In the genomic region with DNA sequence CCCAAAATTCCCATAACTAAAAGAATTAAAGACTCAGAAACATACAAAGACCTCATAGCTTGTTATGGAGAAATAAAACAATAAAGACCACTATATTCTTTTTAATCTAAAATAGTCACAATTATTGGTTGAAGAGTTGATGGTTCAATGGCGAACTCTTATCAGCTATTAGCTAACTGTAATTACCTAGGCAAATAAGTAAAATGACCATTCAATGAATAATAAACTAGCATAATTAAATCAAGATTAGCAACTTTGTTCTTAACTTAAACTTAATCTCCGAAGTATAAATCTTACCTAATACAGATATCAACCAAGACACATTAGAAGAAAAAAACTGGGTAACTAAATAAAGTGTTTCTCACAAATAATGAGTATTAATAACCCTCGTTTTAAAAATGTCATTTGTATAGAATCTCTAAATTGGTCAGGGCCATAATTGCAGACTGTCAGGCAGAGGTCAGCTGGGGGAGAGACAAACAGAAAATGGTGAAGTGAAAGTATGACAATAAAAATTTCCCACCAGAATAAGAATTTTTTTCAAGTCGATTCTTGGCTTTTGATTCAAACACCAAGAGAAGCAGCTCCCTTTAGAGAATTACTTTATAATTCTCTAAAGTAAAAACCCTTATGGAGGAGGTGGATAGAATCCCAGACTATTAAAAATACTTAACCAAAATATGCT, we compare ENCODE assay signal across 1 cellular context.
TF ChIP-seq lines count a peak whose summit lies in the region.

No MANE protein-coding gene starts in this region.

TF ChIP-seq in GM12878, 131 proteins besides CTCF, POLR2A, EP300 and RAD21:
- TF ChIP-seq IRF4 (IDR thresholded peaks at IDR 0.05; ENCODE audit: low read depth, low read length): no peak
- TF ChIP-seq JUNB (IDR thresholded peaks at IDR 0.05): peak; percentile 11; the same call in 1 of the 2 replicates
- TF ChIP-seq, protein P1, sequence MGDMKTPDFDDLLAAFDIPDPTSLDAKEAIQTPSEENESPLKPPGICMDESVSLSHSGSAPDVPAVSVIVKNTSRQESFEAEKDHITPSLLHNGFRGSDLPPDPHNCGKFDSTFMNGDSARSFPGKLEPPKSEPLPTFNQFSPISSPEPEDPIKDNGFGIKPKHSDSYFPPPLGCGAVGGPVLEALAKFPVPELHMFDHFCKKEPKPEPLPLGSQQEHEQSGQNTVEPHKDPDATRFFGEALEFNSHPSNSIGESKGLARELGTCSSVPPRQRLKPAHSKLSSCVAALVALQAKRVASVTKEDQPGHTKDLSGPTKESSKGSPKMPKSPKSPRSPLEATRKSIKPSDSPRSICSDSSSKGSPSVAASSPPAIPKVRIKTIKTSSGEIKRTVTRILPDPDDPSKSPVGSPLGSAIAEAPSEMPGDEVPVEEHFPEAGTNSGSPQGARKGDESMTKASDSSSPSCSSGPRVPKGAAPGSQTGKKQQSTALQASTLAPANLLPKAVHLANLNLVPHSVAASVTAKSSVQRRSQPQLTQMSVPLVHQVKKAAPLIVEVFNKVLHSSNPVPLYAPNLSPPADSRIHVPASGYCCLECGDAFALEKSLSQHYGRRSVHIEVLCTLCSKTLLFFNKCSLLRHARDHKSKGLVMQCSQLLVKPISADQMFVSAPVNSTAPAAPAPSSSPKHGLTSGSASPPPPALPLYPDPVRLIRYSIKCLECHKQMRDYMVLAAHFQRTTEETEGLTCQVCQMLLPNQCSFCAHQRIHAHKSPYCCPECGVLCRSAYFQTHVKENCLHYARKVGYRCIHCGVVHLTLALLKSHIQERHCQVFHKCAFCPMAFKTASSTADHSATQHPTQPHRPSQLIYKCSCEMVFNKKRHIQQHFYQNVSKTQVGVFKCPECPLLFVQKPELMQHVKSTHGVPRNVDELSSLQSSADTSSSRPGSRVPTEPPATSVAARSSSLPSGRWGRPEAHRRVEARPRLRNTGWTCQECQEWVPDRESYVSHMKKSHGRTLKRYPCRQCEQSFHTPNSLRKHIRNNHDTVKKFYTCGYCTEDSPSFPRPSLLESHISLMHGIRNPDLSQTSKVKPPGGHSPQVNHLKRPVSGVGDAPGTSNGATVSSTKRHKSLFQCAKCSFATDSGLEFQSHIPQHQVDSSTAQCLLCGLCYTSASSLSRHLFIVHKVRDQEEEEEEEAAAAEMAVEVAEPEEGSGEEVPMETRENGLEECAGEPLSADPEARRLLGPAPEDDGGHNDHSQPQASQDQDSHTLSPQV (IDR thresholded peaks at IDR 0.05): no peak
- TF ChIP-seq SMC3 (IDR thresholded peaks at IDR 0.05; ENCODE audit: borderline replicate concordance, low read length): no peak; the same call in 1 of the 2 replicates
- TF ChIP-seq CREM (IDR thresholded peaks at IDR 0.05; ENCODE audit: low read depth): 0 out of 2 replicates have a peak, but pooled peaks have one; percentile 17
- no peak for TF ChIP-seq FOXM1 (IDR thresholded peaks at IDR 0.05; ENCODE audit: low read depth, low read length)
- TF ChIP-seq, protein P2, sequence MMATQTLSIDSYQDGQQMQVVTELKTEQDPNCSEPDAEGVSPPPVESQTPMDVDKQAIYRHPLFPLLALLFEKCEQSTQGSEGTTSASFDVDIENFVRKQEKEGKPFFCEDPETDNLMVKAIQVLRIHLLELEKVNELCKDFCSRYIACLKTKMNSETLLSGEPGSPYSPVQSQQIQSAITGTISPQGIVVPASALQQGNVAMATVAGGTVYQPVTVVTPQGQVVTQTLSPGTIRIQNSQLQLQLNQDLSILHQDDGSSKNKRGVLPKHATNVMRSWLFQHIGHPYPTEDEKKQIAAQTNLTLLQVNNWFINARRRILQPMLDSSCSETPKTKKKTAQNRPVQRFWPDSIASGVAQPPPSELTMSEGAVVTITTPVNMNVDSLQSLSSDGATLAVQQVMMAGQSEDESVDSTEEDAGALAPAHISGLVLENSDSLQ (IDR thresholded peaks at IDR 0.05): peak; percentile 24; the same call in 1 of the 2 replicates
- TF ChIP-seq SP1 (IDR thresholded peaks at IDR 0.05; ENCODE audit: low read depth, low read length): no peak
- peak; percentile 69 for TF ChIP-seq SPI1 (IDR thresholded peaks at IDR 0.05; ENCODE audit: borderline replicate concordance, insufficient read depth, low read depth, low read length)
- TF ChIP-seq, protein P3, sequence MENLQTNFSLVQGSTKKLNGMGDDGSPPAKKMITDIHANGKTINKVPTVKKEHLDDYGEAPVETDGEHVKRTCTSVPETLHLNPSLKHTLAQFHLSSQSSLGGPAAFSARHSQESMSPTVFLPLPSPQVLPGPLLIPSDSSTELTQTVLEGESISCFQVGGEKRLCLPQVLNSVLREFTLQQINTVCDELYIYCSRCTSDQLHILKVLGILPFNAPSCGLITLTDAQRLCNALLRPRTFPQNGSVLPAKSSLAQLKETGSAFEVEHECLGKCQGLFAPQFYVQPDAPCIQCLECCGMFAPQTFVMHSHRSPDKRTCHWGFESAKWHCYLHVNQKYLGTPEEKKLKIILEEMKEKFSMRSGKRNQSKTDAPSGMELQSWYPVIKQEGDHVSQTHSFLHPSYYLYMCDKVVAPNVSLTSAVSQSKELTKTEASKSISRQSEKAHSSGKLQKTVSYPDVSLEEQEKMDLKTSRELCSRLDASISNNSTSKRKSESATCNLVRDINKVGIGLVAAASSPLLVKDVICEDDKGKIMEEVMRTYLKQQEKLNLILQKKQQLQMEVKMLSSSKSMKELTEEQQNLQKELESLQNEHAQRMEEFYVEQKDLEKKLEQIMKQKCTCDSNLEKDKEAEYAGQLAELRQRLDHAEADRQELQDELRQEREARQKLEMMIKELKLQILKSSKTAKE (IDR thresholded peaks at IDR 0.05; ENCODE audit: low read depth, poor library complexity, severe bottlenecking): peak; percentile 77
- TF ChIP-seq, protein P4, sequence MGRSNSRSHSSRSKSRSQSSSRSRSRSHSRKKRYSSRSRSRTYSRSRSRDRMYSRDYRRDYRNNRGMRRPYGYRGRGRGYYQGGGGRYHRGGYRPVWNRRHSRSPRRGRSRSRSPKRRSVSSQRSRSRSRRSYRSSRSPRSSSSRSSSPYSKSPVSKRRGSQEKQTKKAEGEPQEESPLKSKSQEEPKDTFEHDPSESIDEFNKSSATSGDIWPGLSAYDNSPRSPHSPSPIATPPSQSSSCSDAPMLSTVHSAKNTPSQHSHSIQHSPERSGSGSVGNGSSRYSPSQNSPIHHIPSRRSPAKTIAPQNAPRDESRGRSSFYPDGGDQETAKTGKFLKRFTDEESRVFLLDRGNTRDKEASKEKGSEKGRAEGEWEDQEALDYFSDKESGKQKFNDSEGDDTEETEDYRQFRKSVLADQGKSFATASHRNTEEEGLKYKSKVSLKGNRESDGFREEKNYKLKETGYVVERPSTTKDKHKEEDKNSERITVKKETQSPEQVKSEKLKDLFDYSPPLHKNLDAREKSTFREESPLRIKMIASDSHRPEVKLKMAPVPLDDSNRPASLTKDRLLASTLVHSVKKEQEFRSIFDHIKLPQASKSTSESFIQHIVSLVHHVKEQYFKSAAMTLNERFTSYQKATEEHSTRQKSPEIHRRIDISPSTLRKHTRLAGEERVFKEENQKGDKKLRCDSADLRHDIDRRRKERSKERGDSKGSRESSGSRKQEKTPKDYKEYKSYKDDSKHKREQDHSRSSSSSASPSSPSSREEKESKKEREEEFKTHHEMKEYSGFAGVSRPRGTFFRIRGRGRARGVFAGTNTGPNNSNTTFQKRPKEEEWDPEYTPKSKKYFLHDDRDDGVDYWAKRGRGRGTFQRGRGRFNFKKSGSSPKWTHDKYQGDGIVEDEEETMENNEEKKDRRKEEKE (IDR thresholded peaks at IDR 0.05): no peak
- TF ChIP-seq MTA3 (IDR thresholded peaks at IDR 0.05; ENCODE audit: borderline replicate concordance, low read length): 0 out of 2 replicates have a peak, but pooled peaks have one; percentile 21
- no peak for TF ChIP-seq CBX5 (IDR thresholded peaks at IDR 0.05; ENCODE audit: low read depth)
- no peak for TF ChIP-seq HDGF (IDR thresholded peaks at IDR 0.05)
- TF ChIP-seq, protein P5, sequence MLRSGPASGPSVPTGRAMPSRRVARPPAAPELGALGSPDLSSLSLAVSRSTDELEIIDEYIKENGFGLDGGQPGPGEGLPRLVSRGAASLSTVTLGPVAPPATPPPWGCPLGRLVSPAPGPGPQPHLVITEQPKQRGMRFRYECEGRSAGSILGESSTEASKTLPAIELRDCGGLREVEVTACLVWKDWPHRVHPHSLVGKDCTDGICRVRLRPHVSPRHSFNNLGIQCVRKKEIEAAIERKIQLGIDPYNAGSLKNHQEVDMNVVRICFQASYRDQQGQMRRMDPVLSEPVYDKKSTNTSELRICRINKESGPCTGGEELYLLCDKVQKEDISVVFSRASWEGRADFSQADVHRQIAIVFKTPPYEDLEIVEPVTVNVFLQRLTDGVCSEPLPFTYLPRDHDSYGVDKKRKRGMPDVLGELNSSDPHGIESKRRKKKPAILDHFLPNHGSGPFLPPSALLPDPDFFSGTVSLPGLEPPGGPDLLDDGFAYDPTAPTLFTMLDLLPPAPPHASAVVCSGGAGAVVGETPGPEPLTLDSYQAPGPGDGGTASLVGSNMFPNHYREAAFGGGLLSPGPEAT (IDR thresholded peaks at IDR 0.05; ENCODE audit: low read depth): 0 out of 2 replicates have a peak, but pooled peaks have one; percentile 11
- TF ChIP-seq RUNX3 (IDR thresholded peaks at IDR 0.05; ENCODE audit: low read length): peak; percentile 19; the same call in 1 of the 2 replicates
- peak; percentile 33; the same call in 1 of the 2 replicates for TF ChIP-seq RAD51 (IDR thresholded peaks at IDR 0.05)
- no peak for TF ChIP-seq TCF7 (IDR thresholded peaks at IDR 0.05; ENCODE audit: borderline replicate concordance)
- no peak for TF ChIP-seq TCF3 (IDR thresholded peaks at IDR 0.05; ENCODE audit: borderline replicate concordance, insufficient read depth, low read depth, low read length)
- no peak for TF ChIP-seq NBN (IDR thresholded peaks at IDR 0.05)
